ENCODE assay signal across 1 cellular context in the genomic region with DNA sequence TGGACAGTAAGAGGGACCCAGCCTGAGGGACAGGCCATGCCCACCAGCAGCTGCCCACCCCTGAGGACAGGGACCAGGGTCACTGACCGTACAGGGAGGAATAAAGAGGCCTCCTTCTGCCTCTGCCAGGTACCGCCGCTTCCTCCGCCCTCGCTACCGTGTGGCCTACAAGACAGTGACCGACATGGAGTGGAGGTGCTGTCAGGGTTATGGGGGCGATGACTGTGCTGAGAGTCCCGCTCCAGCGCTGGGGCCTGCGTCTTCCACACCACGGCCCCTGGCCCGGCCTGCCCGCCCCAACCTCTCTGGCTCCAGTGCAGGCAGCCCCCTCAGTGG.
TF ChIP-seq lines count a peak whose summit lies in the region.

No MANE protein-coding gene starts in this region.

TF ChIP-seq in HepG2, 621 proteins besides CTCF, POLR2A, EP300 and RAD21:
- peak; percentile 27 for TF ChIP-seq RBM39 (IDR thresholded peaks at IDR 0.05; ENCODE audit: low read depth, low read length, poor library complexity, severe bottlenecking)
- TF ChIP-seq ZBTB38 (CRISPR knock-in tag; IDR thresholded peaks at IDR 0.05) = peak; percentile 62
- TF ChIP-seq ZNF274 (CRISPR knock-in tag; IDR thresholded peaks at IDR 0.05) = 0 out of 2 replicates have a peak, but pooled peaks have one; percentile 28
- TF ChIP-seq, protein P1, sequence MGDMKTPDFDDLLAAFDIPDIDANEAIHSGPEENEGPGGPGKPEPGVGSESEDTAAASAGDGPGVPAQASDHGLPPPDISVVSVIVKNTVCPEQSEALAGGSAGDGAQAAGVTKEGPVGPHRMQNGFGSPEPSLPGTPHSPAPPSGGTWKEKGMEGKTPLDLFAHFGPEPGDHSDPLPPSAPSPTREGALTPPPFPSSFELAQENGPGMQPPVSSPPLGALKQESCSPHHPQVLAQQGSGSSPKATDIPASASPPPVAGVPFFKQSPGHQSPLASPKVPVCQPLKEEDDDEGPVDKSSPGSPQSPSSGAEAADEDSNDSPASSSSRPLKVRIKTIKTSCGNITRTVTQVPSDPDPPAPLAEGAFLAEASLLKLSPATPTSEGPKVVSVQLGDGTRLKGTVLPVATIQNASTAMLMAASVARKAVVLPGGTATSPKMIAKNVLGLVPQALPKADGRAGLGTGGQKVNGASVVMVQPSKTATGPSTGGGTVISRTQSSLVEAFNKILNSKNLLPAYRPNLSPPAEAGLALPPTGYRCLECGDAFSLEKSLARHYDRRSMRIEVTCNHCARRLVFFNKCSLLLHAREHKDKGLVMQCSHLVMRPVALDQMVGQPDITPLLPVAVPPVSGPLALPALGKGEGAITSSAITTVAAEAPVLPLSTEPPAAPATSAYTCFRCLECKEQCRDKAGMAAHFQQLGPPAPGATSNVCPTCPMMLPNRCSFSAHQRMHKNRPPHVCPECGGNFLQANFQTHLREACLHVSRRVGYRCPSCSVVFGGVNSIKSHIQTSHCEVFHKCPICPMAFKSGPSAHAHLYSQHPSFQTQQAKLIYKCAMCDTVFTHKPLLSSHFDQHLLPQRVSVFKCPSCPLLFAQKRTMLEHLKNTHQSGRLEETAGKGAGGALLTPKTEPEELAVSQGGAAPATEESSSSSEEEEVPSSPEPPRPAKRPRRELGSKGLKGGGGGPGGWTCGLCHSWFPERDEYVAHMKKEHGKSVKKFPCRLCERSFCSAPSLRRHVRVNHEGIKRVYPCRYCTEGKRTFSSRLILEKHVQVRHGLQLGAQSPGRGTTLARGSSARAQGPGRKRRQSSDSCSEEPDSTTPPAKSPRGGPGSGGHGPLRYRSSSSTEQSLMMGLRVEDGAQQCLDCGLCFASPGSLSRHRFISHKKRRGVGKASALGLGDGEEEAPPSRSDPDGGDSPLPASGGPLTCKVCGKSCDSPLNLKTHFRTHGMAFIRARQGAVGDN (CRISPR knock-in tag; IDR thresholded peaks at IDR 0.05) = peak; percentile 25; the same call in 1 of the 2 replicates
- TF ChIP-seq AGO1 (IDR thresholded peaks at IDR 0.05; ENCODE audit: low read depth, low read length, poor library complexity, severe bottlenecking) = peak; percentile 28
- TF ChIP-seq, protein P2, sequence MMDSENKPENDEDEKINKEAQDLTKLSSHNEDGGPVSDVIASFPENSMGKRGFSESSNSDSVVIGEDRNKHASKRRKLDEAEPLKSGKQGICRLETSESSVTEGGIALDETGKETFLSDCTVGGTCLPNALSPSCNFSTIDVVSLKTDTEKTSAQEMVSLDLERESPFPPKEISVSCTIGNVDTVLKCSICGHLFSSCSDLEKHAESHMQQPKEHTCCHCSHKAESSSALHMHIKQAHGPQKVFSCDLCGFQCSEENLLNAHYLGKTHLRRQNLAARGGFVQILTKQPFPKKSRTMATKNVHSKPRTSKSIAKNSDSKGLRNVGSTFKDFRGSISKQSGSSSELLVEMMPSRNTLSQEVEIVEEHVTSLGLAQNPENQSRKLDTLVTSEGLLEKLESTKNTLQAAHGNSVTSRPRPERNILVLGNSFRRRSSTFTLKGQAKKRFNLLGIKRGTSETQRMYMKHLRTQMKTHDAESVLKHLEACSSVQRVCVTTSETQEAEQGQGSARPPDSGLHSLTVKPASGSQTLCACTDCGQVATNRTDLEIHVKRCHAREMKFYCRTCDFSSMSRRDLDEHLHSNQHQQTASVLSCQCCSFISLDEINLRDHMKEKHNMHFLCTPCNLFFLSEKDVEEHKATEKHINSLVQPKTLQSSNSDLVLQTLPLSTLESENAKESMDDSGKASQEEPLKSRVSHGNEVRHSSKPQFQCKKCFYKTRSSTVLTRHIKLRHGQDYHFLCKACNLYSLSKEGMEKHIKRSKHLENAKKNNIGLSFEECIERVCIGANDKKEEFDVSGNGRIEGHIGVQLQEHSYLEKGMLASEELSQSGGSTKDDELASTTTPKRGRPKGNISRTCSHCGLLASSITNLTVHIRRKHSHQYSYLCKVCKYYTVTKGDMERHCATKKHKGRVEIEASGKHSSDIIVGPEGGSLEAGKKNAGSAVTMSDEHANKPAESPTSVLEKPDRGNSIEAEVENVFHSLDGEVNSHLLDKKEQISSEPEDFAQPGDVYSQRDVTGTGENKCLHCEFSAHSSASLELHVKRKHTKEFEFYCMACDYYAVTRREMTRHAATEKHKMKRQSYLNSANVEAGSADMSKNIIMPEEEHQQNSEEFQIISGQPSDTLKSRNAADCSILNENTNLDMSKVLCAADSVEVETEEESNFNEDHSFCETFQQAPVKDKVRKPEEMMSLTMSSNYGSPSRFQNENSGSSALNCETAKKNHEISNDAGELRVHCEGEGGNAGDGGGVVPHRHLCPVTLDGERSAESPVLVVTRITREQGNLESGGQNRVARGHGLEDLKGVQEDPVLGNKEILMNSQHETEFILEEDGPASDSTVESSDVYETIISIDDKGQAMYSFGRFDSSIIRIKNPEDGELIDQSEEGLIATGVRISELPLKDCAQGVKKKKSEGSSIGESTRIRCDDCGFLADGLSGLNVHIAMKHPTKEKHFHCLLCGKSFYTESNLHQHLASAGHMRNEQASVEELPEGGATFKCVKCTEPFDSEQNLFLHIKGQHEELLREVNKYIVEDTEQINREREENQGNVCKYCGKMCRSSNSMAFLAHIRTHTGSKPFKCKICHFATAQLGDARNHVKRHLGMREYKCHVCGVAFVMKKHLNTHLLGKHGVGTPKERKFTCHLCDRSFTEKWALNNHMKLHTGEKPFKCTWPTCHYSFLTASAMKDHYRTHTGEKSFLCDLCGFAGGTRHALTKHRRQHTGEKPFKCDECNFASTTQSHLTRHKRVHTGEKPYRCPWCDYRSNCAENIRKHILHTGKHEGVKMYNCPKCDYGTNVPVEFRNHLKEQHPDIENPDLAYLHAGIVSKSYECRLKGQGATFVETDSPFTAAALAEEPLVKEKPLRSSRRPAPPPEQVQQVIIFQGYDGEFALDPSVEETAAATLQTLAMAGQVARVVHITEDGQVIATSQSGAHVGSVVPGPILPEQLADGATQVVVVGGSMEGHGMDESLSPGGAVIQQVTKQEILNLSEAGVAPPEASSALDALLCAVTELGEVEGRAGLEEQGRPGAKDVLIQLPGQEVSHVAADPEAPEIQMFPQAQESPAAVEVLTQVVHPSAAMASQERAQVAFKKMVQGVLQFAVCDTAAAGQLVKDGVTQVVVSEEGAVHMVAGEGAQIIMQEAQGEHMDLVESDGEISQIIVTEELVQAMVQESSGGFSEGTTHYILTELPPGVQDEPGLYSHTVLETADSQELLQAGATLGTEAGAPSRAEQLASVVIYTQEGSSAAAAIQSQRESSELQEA (CRISPR knock-in tag; IDR thresholded peaks at IDR 0.05; ENCODE audit: not compliant biosample characterization) = peak; percentile 9
- TF ChIP-seq, protein P3, sequence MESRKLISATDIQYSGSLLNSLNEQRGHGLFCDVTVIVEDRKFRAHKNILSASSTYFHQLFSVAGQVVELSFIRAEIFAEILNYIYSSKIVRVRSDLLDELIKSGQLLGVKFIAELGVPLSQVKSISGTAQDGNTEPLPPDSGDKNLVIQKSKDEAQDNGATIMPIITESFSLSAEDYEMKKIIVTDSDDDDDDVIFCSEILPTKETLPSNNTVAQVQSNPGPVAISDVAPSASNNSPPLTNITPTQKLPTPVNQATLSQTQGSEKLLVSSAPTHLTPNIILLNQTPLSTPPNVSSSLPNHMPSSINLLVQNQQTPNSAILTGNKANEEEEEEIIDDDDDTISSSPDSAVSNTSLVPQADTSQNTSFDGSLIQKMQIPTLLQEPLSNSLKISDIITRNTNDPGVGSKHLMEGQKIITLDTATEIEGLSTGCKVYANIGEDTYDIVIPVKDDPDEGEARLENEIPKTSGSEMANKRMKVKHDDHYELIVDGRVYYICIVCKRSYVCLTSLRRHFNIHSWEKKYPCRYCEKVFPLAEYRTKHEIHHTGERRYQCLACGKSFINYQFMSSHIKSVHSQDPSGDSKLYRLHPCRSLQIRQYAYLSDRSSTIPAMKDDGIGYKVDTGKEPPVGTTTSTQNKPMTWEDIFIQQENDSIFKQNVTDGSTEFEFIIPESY (CRISPR knock-in tag; IDR thresholded peaks at IDR 0.05) = peak; percentile 46; the same call in 1 of the 2 replicates
- TF ChIP-seq FOXC1 (CRISPR knock-in tag; IDR thresholded peaks at IDR 0.05; ENCODE audit: borderline replicate concordance) = peak; percentile 5; the same call in 1 of the 2 replicates
- TF ChIP-seq ZC3H13 (CRISPR knock-in tag; IDR thresholded peaks at IDR 0.05) = 0 out of 2 replicates have a peak, but pooled peaks have one; percentile 19
- TF ChIP-seq HNRNPH1 (optimal IDR thresholded peaks at IDR 0.05; ENCODE audit: low read depth, low read length) = no peak
- TF ChIP-seq, protein P4, sequence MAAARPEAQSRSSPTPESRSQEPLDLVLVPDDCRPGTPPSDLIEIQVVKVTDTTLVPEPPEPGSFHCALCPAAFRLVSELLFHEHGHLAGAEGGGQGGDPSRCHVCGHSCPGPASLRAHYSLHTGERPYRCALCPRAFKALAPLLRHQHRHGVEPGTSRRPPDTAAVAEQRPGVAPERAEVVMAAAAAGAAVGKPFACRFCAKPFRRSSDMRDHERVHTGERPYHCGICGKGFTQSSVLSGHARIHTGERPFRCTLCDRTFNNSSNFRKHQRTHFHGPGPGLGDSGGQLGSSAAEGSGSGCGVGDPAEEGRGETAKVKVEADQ (CRISPR knock-in tag; IDR thresholded peaks at IDR 0.05; ENCODE audit: borderline replicate concordance) = no peak
- peak; percentile 65; the same call in 1 of the 2 replicates for TF ChIP-seq EEA1 (CRISPR knock-in tag; IDR thresholded peaks at IDR 0.05; ENCODE audit: borderline replicate concordance)
- no peak for TF ChIP-seq MTA1 (CRISPR knock-in tag; IDR thresholded peaks at IDR 0.05; ENCODE audit: borderline replicate concordance)
- TF ChIP-seq ZNF333 (CRISPR knock-in tag; IDR thresholded peaks at IDR 0.05; ENCODE audit: borderline replicate concordance) = 0 out of 2 replicates have a peak, but pooled peaks have one; percentile 27
